In the genomic region with DNA sequence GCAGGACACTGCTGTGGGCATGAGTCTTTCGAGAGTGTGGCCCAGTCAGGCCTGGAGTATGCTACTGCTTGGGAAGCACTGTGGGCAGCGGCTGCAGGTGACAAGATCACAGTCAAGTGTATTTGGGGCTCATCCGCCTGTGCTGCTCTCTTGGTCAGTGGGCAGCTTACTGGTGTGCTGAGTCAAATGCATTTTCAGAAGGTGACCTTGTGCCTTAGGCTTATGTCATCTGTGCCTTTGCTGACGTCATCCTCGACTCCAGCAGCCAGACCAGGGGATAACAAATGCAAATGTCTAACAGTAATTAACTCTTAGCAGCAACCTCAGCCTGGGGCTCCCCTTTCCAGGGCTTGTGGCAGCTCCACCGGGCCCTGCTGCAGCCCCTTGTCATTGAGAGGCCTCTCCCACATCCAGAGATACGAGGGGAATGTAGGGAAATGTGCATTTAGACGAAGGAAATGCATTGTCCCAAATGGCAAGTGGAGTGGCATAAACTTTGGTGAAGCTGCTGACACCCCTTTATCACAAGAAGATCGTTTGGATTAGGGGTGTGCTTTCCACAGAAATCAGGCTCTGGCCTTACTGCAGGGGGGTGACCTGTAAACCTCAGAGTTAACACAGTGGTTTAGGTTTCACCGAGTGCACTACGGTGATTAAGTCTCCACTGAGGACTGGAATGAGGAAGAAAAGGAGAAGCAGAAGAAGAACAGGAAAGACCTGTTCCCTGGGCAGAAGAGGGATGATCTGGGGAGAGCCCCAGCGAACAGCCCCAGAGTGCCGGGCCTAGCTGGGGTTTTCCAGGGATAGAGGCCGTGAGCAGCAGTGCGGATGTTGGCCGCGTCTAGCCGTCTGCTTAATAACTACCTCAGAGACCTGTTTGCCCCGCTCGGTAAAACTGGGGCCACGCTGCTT, we compare ENCODE assay signal across 8 cellular contexts. TPM values are rescaled to one million over a fixed set of nuclear protein-coding genes. Genes with fewer than 3 reads are reported as not detected.
A peak's percentile ranks its signal among the peaks of the same experiment; 100 is the strongest.
DNase-seq lines count a peak whose midpoint lies in the region; ATAC-seq and TF ChIP-seq lines count a peak whose summit lies in the region.

No MANE protein-coding gene starts in this region.

- ATAC-seq in HG03378 (IDR thresholded peaks at IDR 0.05; ENCODE audit: unreplicated experiment): peak; percentile 62

- H3K4me3 ChIP-seq in lower leg skin (ENCODE audit: low read depth, poor library complexity, severe bottlenecking): no peak overlapping the region
- no peak overlapping the region for H3K4me3 ChIP-seq in coronary artery

- no peaks in the 10 kb centered on the region for H3K27me3 Mint-ChIP-seq in activated naive CD8-positive, alpha-beta T cell

- 55 to 56% methylated on average over 21 of the region's 21 CpGs for WGBS in lower leg skin, 2 donors

- TF ChIP-seq POLR2A in lower leg skin (IDR thresholded peaks at IDR 0.05): no peak

- H3K36me3 Mint-ChIP-seq in activated naive CD8-positive, alpha-beta T cell: no peaks in the 10 kb centered on the region

- TF ChIP-seq CTCF in lower leg skin (IDR thresholded peaks at IDR 0.05) (no peak), coronary artery (IDR thresholded peaks at IDR 0.05) (no peak)

- H3K27ac Mint-ChIP-seq in activated naive CD8-positive, alpha-beta T cell: peak overlapping the region; percentile 92

- peak overlapping the region in 1 of 2 donors; percentile 23 for H3K27ac ChIP-seq in coronary artery

- no peaks in the 10 kb centered on the region for H3K9me3 Mint-ChIP-seq in activated naive CD8-positive, alpha-beta T cell (ENCODE audit: low read depth)

- no peak overlapping the region for H3K4me3 Mint-ChIP-seq in activated naive CD8-positive, alpha-beta T cell

- intact Hi-C loops in lower leg skin (cut with DNase I; ENCODE audit: low total_unique reads): no loop called here

- DNase-seq in NOMO-1 treated with DMSO at 0.1 percent for 48 hours (lab: John Stamatoyannopoulos, UW; ENCODE audit: unreplicated experiment): peak; percentile 18
- DNase-seq in NOMO-1 treated with dmso at 0.1 percent for 144 hours (lab: John Stamatoyannopoulos, UW; ENCODE audit: unreplicated experiment): no peak
- DNase-seq in lower leg skin (ENCODE audit: low spot score in 2 of 2): peak; percentile 68 to 83
- no peak for DNase-seq in medulla oblongata (ENCODE audit: extremely low spot score)
- DNase-seq in dedifferentiated amniotic fluid mesenchymal stem cell (ENCODE audit: extremely low spot score): no peak
- DNase-seq in coronary artery (ENCODE audit: low spot score): no peak

- H3K4me1 Mint-ChIP-seq in activated naive CD8-positive, alpha-beta T cell (ENCODE audit: low read depth): peaks cover 31% of the 10 kb centered on the region

RNA-seq across cellular contexts. Expression of a gene that starts 39.7 kb away (rescaled TPM):
- 100 to 1,000 TPM in 2 of 4 donors, 10 to 100 TPM in 2; 62.7 to 175 (median 102) TPM for total RNA-seq in lower leg skin

Comparison
In these comparisons a context has a peak if more than half of its experiments do, and no peak if none do; other contexts are left out.
1. DNase-seq: peak in NOMO-1 treated with DMSO at 0.1 percent for 48 hours (single experiment) and lower leg skin (2 of 2); none in NOMO-1 treated with dmso at 0.1 percent for 144 hours (single experiment), medulla oblongata (single experiment), dedifferentiated amniotic fluid mesenchymal stem cell (single experiment) and coronary artery (single experiment).